ENCODE assay signal across 1 cellular context in the genomic region with DNA sequence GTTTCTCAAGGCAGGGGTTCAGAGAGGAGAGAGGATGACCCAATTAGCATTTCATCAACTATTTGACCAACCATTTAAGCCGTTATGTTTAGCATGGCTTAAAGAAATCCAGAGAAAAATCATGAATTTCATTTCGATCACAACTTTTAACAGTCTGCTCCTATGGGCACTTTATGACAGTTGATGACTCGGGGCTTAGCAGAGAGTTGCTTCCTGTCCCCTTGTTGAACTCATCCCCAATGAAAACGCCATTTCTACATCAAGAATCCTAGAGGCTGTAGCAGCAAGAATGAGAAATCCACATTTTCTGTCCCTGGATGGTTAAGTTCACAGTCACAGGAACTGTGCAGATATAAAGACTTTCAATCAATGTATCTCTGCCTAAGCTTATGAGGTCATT.
TF ChIP-seq lines count a peak whose summit lies in the region.

No MANE protein-coding gene starts in this region.

TF ChIP-seq in IMR-90, 13 proteins besides CTCF, POLR2A, EP300 and RAD21:
- TF ChIP-seq, protein P1, sequence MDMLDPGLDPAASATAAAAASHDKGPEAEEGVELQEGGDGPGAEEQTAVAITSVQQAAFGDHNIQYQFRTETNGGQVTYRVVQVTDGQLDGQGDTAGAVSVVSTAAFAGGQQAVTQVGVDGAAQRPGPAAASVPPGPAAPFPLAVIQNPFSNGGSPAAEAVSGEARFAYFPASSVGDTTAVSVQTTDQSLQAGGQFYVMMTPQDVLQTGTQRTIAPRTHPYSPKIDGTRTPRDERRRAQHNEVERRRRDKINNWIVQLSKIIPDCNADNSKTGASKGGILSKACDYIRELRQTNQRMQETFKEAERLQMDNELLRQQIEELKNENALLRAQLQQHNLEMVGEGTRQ (IDR thresholded peaks at IDR 0.05; ENCODE audit: low read depth, low read length) = no peak
- TF ChIP-seq CHD1 (IDR thresholded peaks at IDR 0.05; ENCODE audit: low read depth, low read length) = no peak
- no peak for TF ChIP-seq RCOR1 (IDR thresholded peaks at IDR 0.05; ENCODE audit: insufficient replicate concordance, low read length)
- TF ChIP-seq BHLHE40 (IDR thresholded peaks at IDR 0.05; ENCODE audit: low read depth, low read length) = no peak
- no peak for TF ChIP-seq CEBPB (IDR thresholded peaks at IDR 0.05; ENCODE audit: low read depth, low read length)
- TF ChIP-seq RFX5 (IDR thresholded peaks at IDR 0.05; ENCODE audit: low read depth, low read length) = no peak
TF ChIP-seq in IMR-90: peak in this region for 0.
